ENCODE assay signal across 8 cellular contexts in the genomic region with DNA sequence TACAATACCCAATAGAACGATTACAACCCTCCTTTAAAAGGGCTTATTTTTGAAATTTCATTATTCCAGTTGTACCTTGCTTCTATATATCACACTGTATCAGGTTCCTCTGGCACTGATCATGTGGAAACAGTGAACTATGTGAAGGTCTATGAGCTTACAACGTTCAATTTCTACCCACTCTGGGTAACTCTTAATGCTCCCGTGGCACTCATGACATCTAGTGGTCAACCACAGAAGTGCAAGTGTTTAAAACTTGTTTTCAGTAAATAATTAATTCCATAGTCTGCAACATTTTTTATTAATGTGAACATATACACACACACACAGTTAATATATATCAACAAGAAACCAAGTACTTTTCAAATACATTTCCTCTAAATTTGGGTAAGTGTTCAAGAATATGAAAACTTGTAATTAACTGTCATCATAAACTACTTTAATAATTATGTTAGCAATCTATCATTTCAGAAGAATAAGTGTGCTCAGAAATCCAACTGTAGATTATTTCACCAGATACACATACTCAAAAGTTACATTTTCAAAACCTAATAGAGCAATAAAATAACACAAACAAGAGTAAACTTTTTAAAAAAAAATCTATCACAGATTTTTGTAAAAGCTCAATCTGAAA.
DNase-seq lines count a peak whose midpoint lies in the region; ATAC-seq, FAIRE-seq and TF ChIP-seq lines count a peak whose summit lies in the region.

No MANE protein-coding gene starts in this region.

- H3K27ac ChIP-seq in IMR-90 (ENCODE audit: insufficient read depth, low read length) = no peak overlapping the region

- no peaks in the 10 kb centered on the region for H4K20me1 ChIP-seq in IMR-90 (ENCODE audit: insufficient read depth, low read length)

- TF ChIP-seq CTCF in BJ (IDR thresholded peaks at IDR 0.05; ENCODE audit: insufficient read depth, low read depth, low read length) (peak; percentile 89), IMR-90 (conservative IDR thresholded peaks at IDR 0.05; ENCODE audit: low read depth, low read length) (peak; percentile 93), bronchial epithelial cell (IDR thresholded peaks at IDR 0.05; ENCODE audit: insufficient read depth, low read length, severe bottlenecking) (peak; percentile 65), kidney epithelial cell (IDR thresholded peaks at IDR 0.05; ENCODE audit: insufficient read depth, low read length, poor library complexity, severe bottlenecking) (peak; percentile 84)

- H3K4me3 ChIP-seq in BJ (ENCODE audit: low read depth, low read length) (no peak overlapping the region), IMR-90 (ENCODE audit: insufficient read depth, low read depth, low read length) (no peak overlapping the region), bronchial epithelial cell (ENCODE audit: low read depth, low read length) (no peak overlapping the region), kidney epithelial cell (ENCODE audit: low read depth, low read length) (no peak overlapping the region)

- H2AK9ac ChIP-seq in IMR-90 (replicated peaks; ENCODE audit: low read depth, low read length, poor library complexity) = no peak overlapping the region

- dilution Hi-C loops in IMR-90 (cut with HindIII; ENCODE audit: low sequenced_read_pairs, unreplicated experiment) = no loop called here

- no peaks in the 10 kb centered on the region for H3K9me1 ChIP-seq in IMR-90 (ENCODE audit: insufficient read depth, low read length)

- no peaks in the 10 kb centered on the region for H3K9me3 ChIP-seq in IMR-90 (ENCODE audit: control insufficient read depth, insufficient read depth, low read length)

- no peak overlapping the region for H3K14ac ChIP-seq in IMR-90 (replicated peaks; ENCODE audit: low read depth, low read length)

- ATAC-seq in GM18519 (IDR thresholded peaks at IDR 0.05; ENCODE audit: low FRiP score, unreplicated experiment) = peak; percentile 81
- peak; percentile 97 for ATAC-seq in IMR-90 (ENCODE audit: low read depth)
- ATAC-seq in HG02870 (IDR thresholded peaks at IDR 0.05; ENCODE audit: unreplicated experiment) = no peak

- no peak overlapping the region for H3K23ac ChIP-seq in IMR-90 (ENCODE audit: low read depth, low read length)

- H2BK15ac ChIP-seq in IMR-90 (ENCODE audit: low read depth, low read length) = no peak overlapping the region

- H3K4me1 ChIP-seq in IMR-90 (ENCODE audit: control insufficient read depth, insufficient read depth, low read length) = no peaks in the 10 kb centered on the region

- peak; percentile 94 for TF ChIP-seq RAD21 in IMR-90 (IDR thresholded peaks at IDR 0.05; ENCODE audit: low read length)

- no peak overlapping the region for H3K56ac ChIP-seq in IMR-90 (ENCODE audit: extremely low read depth, insufficient read depth, low read length)

- TF ChIP-seq POLR2A in IMR-90 (IDR thresholded peaks at IDR 0.05; ENCODE audit: low read depth, low read length) = 0 out of 2 replicates have a peak, but pooled peaks have one; percentile 36

- no TSS peak for BruUV-seq in IMR-90 (replicated peaks; lab: Mats Ljungman, UMichigan)

- no peak overlapping the region for H3K4ac ChIP-seq in IMR-90 (ENCODE audit: low read depth, low read length)

- H3K36me3 ChIP-seq in BJ (ENCODE audit: control insufficient read depth, insufficient read depth, low read length) (no peaks in the 10 kb centered on the region), IMR-90 (ENCODE audit: control insufficient read depth, insufficient read depth, low read length) (no peaks in the 10 kb centered on the region), bronchial epithelial cell (ENCODE audit: control insufficient read depth, insufficient read depth, low read length) (no peaks in the 10 kb centered on the region), kidney epithelial cell (ENCODE audit: control insufficient read depth, insufficient read depth, low read length) (no peaks in the 10 kb centered on the region)

- H4K5ac ChIP-seq in IMR-90 (ENCODE audit: low read depth, low read length) = no peak overlapping the region

- H3K18ac ChIP-seq in IMR-90 (ENCODE audit: low read depth, low read length) = no peak overlapping the region

- no peak overlapping the region for H2BK5ac ChIP-seq in IMR-90 (ENCODE audit: low read depth, low read length, poor library complexity, severe bottlenecking)

- no peak overlapping the region for H3K9ac ChIP-seq in IMR-90 (ENCODE audit: low read depth, low read length)

- no peak overlapping the region for H2BK20ac ChIP-seq in IMR-90 (ENCODE audit: low read depth, low read length)

- no peak overlapping the region for H2AFZ ChIP-seq in IMR-90 (replicated peaks; ENCODE audit: low read length, poor library complexity)

- H2BK120ac ChIP-seq in IMR-90 (ENCODE audit: low read depth, low read length) = no peak overlapping the region

- H4K8ac ChIP-seq in IMR-90 (ENCODE audit: low read depth in 2 of 2, low read length in 2 of 2) = no peak overlapping the region

- no peak overlapping the region for H2AK5ac ChIP-seq in IMR-90 (ENCODE audit: low read depth, low read length)

- FAIRE-seq in bronchial epithelial cell (lab: Jason Lieb, UNC) = no peak

- H3K79me1 ChIP-seq in IMR-90 (ENCODE audit: low read depth in 1 of 2, low read length in 2 of 2) = no peaks in the 10 kb centered on the region

- no peak for DNase-seq in BJ (ENCODE audit: low read depth)
- peak; percentile 70 for DNase-seq in IMR-90
- DNase-seq in SK-MEL-5 (ENCODE audit: low read depth, low spot score) = peak; percentile 62
- peak; percentile 55 for DNase-seq in bronchial epithelial cell (ENCODE audit: low read depth)
- no peak for DNase-seq in kidney epithelial cell (ENCODE audit: low read depth)
- DNase-seq in stimulated activated CD8-positive, alpha-beta memory T cell treated with anti-CD3 and anti-CD28 coated beads, Interleukin-4, amount 100 ng/mL, for 1 hour (ENCODE audit: low read depth in 2 of 2, low spot score in 1 of 2) = peak; percentile 2 to 12

- H3K27me3 ChIP-seq in BJ (ENCODE audit: control insufficient read depth, insufficient read depth, low read length) = no peaks in the 10 kb centered on the region; the same call in 1 of the 2 replicates
- H3K27me3 ChIP-seq in IMR-90 (ENCODE audit: control insufficient read depth, insufficient read depth, low read length) = peaks cover 2% of the 10 kb centered on the region; the same call in 1 of the 2 replicates
- no peaks in the 10 kb centered on the region for H3K27me3 ChIP-seq in bronchial epithelial cell (ENCODE audit: control insufficient read depth, insufficient read depth, low read length)
- H3K27me3 ChIP-seq in kidney epithelial cell (ENCODE audit: control insufficient read depth, insufficient read depth, low read length) = no peaks in the 10 kb centered on the region

- POLR2A ChIA-PET in BJ (lab: Charles Lee) = interaction anchor here (0.7 kb wide), 1 partner anchor 61 kb away, joined by 3 read pairs; no protein-coding TSS in a partner anchor
- POLR2A ChIA-PET in IMR-90 (lab: Charles Lee; ENCODE audit: unreplicated experiment) = no interaction called here

- WGBS in IMR-90 (ENCODE audit: extremely low coverage in 2 of 2, insufficient read length in 1 of 2), 2 experiments = no CpG with 5 or more reads among the region's 3 CpGs

- in situ Hi-C loops in IMR-90 (cut with MboI; ENCODE audit: low sequenced_read_pairs) (loop anchor here (5.0 kb wide), 1 partner anchor 690 kb away; no protein-coding TSS in a partner anchor), SK-MEL-5 (cut with HindIII; ENCODE audit: low pct_unique_long_range_greater_than_20kb, low sequenced_read_pairs) (no loop called here)

- H4K91ac ChIP-seq in IMR-90 (ENCODE audit: insufficient read depth, low read depth, low read length) = no peak overlapping the region

- intact Hi-C loops in IMR-90 (cut with micrococcal nuclease) = loop anchor here (1.0 to 5.0 kb wide), 8 partner anchors 63 to 871 kb away; a partner anchor contains a TSS

- CTCF ChIA-PET in BJ (lab: Yijun Ruan, JAX) (interaction anchor here (0.5 to 2.4 kb wide), 25 partner anchors 9 to 796 kb away, joined by 3 to 8 read pairs (median 4); no protein-coding TSS in a partner anchor), IMR-90 (lab: Yijun Ruan, JAX) (interaction anchor here (0.6 to 1.5 kb wide), 19 partner anchors 9 to 1854 kb away, joined by 3 to 9 read pairs (median 4); no protein-coding TSS in a partner anchor)

- no peak overlapping the region for H3K4me2 ChIP-seq in IMR-90 (ENCODE audit: low read depth, low read length)

TF ChIP-seq in IMR-90, 13 proteins besides CTCF, POLR2A, EP300 and RAD21:
- TF ChIP-seq CEBPB (IDR thresholded peaks at IDR 0.05; ENCODE audit: low read depth, low read length) (no peak), CHD1 (IDR thresholded peaks at IDR 0.05; ENCODE audit: low read depth, low read length) (no peak), SMC3 (IDR thresholded peaks at IDR 0.05; ENCODE audit: low read depth, low read length) (peak; percentile 94)
- TF ChIP-seq, protein P1, sequence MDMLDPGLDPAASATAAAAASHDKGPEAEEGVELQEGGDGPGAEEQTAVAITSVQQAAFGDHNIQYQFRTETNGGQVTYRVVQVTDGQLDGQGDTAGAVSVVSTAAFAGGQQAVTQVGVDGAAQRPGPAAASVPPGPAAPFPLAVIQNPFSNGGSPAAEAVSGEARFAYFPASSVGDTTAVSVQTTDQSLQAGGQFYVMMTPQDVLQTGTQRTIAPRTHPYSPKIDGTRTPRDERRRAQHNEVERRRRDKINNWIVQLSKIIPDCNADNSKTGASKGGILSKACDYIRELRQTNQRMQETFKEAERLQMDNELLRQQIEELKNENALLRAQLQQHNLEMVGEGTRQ (IDR thresholded peaks at IDR 0.05; ENCODE audit: low read depth, low read length) = no peak
- TF ChIP-seq, protein P2, sequence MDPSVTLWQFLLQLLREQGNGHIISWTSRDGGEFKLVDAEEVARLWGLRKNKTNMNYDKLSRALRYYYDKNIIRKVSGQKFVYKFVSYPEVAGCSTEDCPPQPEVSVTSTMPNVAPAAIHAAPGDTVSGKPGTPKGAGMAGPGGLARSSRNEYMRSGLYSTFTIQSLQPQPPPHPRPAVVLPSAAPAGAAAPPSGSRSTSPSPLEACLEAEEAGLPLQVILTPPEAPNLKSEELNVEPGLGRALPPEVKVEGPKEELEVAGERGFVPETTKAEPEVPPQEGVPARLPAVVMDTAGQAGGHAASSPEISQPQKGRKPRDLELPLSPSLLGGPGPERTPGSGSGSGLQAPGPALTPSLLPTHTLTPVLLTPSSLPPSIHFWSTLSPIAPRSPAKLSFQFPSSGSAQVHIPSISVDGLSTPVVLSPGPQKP (IDR thresholded peaks at IDR 0.05; ENCODE audit: borderline replicate concordance, low read depth, low read length) = no peak

Comparison
In these comparisons a context has a peak if more than half of its experiments do, and no peak if none do; other contexts are left out.
1. DNase-seq: peak in IMR-90 (single experiment), SK-MEL-5 (single experiment), bronchial epithelial cell (single experiment) and stimulated activated CD8-positive, alpha-beta memory T cell treated with anti-CD3 and anti-CD28 coated beads, Interleukin-4, amount 100 ng/mL, for 1 hour (2 of 2); none in BJ (single experiment) and kidney epithelial cell (single experiment).
2. Peak in every context shown above with its lines, with median percentiles within 50 percentile points of each other: CTCF ChIP-seq.